In the genomic region with DNA sequence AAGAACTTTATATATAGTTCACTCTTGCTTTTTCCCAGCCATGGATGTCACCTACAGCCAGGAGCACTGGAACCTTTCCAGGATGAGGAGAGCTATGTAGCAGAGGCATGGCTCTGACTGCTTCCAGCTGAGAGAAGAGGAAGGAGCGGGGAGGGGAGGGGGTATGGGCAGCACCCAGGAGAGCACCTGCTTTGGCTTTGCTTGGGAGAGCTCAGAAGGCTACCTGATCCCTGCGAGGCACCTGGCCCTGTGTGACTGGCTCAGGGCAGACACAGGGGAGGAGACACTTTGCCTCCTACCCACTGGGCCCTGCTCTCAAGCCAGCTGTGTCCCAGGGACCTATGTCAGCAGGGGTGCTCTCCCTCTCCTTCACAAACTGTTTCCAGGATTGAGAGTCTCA, we compare ENCODE assay signal across 9 cellular contexts.
DNase-seq lines count a peak whose midpoint lies in the region; ATAC-seq and TF ChIP-seq lines count a peak whose summit lies in the region.
"Had no signal": no experiment of that assay in that cellular context is flagged by ENCODE, and none has a peak within 500 bp of the region (broad histone marks: within the 10 kb centered on the region; RNA-seq: fewer than 3 reads in every experiment).

No MANE protein-coding gene starts in this region.

- POLR2A ChIA-PET in CD4-positive, alpha-beta memory T cell (lab: Charles Lee; ENCODE audit: partially characterized antibody) = interaction anchor here (0.8 to 4.3 kb wide), 5 partner anchors 14 to 116 kb away, joined by 3 to 70 read pairs (median 10); no protein-coding TSS in a partner anchor

- intact Hi-C loops in CD4-positive, alpha-beta memory T cell (cut with micrococcal nuclease) = loop anchor here (2.0 kb wide), 1 partner anchor 17 kb away; no protein-coding TSS in a partner anchor
- intact Hi-C loops in mucosa of descending colon (cut with DNase I, micrococcal nuclease) = no loop called here

- peaks cover 59 to 97% (median 82%) of the 10 kb centered on the region in 4 donors for H3K4me1 Mint-ChIP-seq in CD4-positive, alpha-beta memory T cell
- peaks cover 83% of the 10 kb centered on the region for H3K4me1 Mint-ChIP-seq in activated naive CD8-positive, alpha-beta T cell (ENCODE audit: low read depth)

- H3K36me3 ChIP-seq in CD4-positive, alpha-beta memory T cell (ENCODE audit: insufficient read depth, low read length) = peaks cover 8% of the 10 kb centered on the region
- H3K36me3 ChIP-seq in mucosa of descending colon (ENCODE audit: low read depth) = no peaks in the 10 kb centered on the region

- H3K4me3 ChIP-seq in CD4-positive, alpha-beta memory T cell (ENCODE audit: low read length in 2 of 2) = peak overlapping the region in 1 of 2 donors; percentile 20
- no peak overlapping the region for H3K4me3 ChIP-seq in mucosa of descending colon

- H3K27me3 ChIP-seq in CD4-positive, alpha-beta memory T cell (ENCODE audit: insufficient read depth, low read length) = no peaks in the 10 kb centered on the region

- peak overlapping the region in 7 of 8 donors; percentile 59 to 87 (median 78) for H3K4me3 Mint-ChIP-seq in CD4-positive, alpha-beta memory T cell
- peak overlapping the region; percentile 38 for H3K4me3 Mint-ChIP-seq in activated naive CD8-positive, alpha-beta T cell

- H3K27ac Mint-ChIP-seq in CD4-positive, alpha-beta memory T cell = peak overlapping the region; percentile 83 to 94 (median 92)
- peak overlapping the region; percentile 73 for H3K27ac Mint-ChIP-seq in activated naive CD8-positive, alpha-beta T cell

- H3K27me3 Mint-ChIP-seq in CD4-positive, alpha-beta memory T cell = no peaks in the 10 kb centered on the region
- H3K27me3 Mint-ChIP-seq in activated naive CD8-positive, alpha-beta T cell = no peaks in the 10 kb centered on the region

- DNase-seq in CD4-positive, alpha-beta memory T cell = no peak
- DNase-seq in NCI-H1417 (lab: John Stamatoyannopoulos, UW) = peak; percentile 56 to 74 (median 56)
- DNase-seq in mucosa of descending colon = no peak
- DNase-seq in activated CD8-positive, alpha-beta memory T cell treated with anti-CD3 and anti-CD28 coated beads, Interleukin-2, amount 50 U/mL, for 4 hours = no peak
- no peak for DNase-seq in nucleus accumbens (lab: John Stamatoyannopoulos, UW)
- DNase-seq: IMR-90 had no signal

- ATAC-seq in mucosa of descending colon = peak; percentile 34
- no peak for ATAC-seq in HG03520 (IDR thresholded peaks at IDR 0.05; ENCODE audit: unreplicated experiment)
- ATAC-seq in HG03139 (IDR thresholded peaks at IDR 0.05; ENCODE audit: unreplicated experiment) = no peak

- H3K36me3 Mint-ChIP-seq in CD4-positive, alpha-beta memory T cell = peaks cover 21 to 41% of the 10 kb centered on the region in 2 donors
- H3K36me3 Mint-ChIP-seq in activated naive CD8-positive, alpha-beta T cell = peaks cover 10% of the 10 kb centered on the region

- H3K9me3 Mint-ChIP-seq in CD4-positive, alpha-beta memory T cell = no peaks in the 10 kb centered on the region
- no peaks in the 10 kb centered on the region for H3K9me3 Mint-ChIP-seq in activated naive CD8-positive, alpha-beta T cell (ENCODE audit: low read depth)

- H3K9me3 ChIP-seq in CD4-positive, alpha-beta memory T cell (ENCODE audit: control insufficient read depth in 1 of 2, low read length in 2 of 2) = no peaks in the 10 kb centered on the region
- no peaks in the 10 kb centered on the region for H3K9me3 ChIP-seq in mucosa of descending colon

- no peak for TF ChIP-seq CTCF in mucosa of descending colon (IDR thresholded peaks at IDR 0.05)

- H3K4me1 ChIP-seq in CD4-positive, alpha-beta memory T cell (ENCODE audit: insufficient read depth, low read length) = peaks cover 80% of the 10 kb centered on the region
- peaks cover 34% of the 10 kb centered on the region for H3K4me1 ChIP-seq in mucosa of descending colon (ENCODE audit: low read depth)

- H3K27ac ChIP-seq in CD4-positive, alpha-beta memory T cell (ENCODE audit: low read depth, low read length) = peak overlapping the region; percentile 57

- CTCF ChIA-PET in CD4-positive, alpha-beta memory T cell (lab: Charles Lee; ENCODE audit: partially characterized antibody) = interaction anchor here (1.1 to 1.4 kb wide), 3 partner anchors 28 to 162 kb away, joined by 3 to 7 read pairs (median 4); no protein-coding TSS in a partner anchor

Comparison
In these comparisons a context has a peak if more than half of its experiments do, and no peak if none do; other contexts are left out.
1. DNase-seq: peak in NCI-H1417 (3 of 3); none in CD4-positive, alpha-beta memory T cell (0 of 5), mucosa of descending colon (0 of 3), activated CD8-positive, alpha-beta memory T cell treated with anti-CD3 and anti-CD28 coated beads, Interleukin-2, amount 50 U/mL, for 4 hours (single experiment) and nucleus accumbens (0 of 56).